8 cellular contexts compared by ENCODE assay signal in genomic region chr2:224952942-224953657, GRCh38.
DNase-seq lines count a peak whose midpoint lies in the region; ATAC-seq, FAIRE-seq and TF ChIP-seq lines count a peak whose summit lies in the region.

No MANE protein-coding gene starts in this region.

- 0 out of 2 replicates have a peak overlapping the region, but pooled peaks have one; percentile 6 for H3K27ac ChIP-seq in GM12878 (ENCODE audit: control insufficient read depth, insufficient read depth)

- H3K36me3 ChIP-seq in GM12878 (ENCODE audit: control insufficient read depth in 2 of 2, insufficient read depth in 2 of 2, low read length in 1 of 2) = no peaks in the 10 kb centered on the region

- intact Hi-C loops in GM12878 (cut with micrococcal nuclease; ENCODE audit: unreplicated experiment) = no loop called here

- in situ Hi-C loops in KBM-7 (cut with MboI; ENCODE audit: low pct_unique_long_range_greater_than_20kb, low sequenced_read_pairs) (no loop called here), GM12878 (cut with MboI) (no loop called here)

- H3K9me3 Mint-ChIP-seq in WTC11 = no peaks in the 10 kb centered on the region

- no peak overlapping the region for H3K4me3 ChIP-seq in GM12878

- FAIRE-seq in GM12878 (lab: Jason Lieb, UNC) = peak; percentile 47

- TF ChIP-seq POLR2A in GM12878 (IDR thresholded peaks at IDR 0.05; ENCODE audit: low read depth, low read length) = no peak

- DNase-seq in KBM-7 (peak; percentile 37), GM12878 (ENCODE audit: low read depth, low spot score) (no peak), NCI-H774 (lab: John Stamatoyannopoulos, UW) (no peak), WTC11 (ENCODE audit: low spot score) (no peak), NCI-H146 (lab: John Stamatoyannopoulos, UW) (no peak)
- no peak for DNase-seq in stimulated activated CD4-positive, alpha-beta T cell treated with anti-CD3 and anti-CD28 coated beads, Interleukin-12 subunit alpha, Interleukin-12 subunit beta, amount 100 ng/mL, for 4 hours

- no peaks in the 10 kb centered on the region for H3K36me3 Mint-ChIP-seq in WTC11

- no peaks in the 10 kb centered on the region for H3K9me3 ChIP-seq in GM12878 (replicated peaks; ENCODE audit: control insufficient read depth, insufficient read depth, low read length)

- ATAC-seq in GM18519 (IDR thresholded peaks at IDR 0.05; ENCODE audit: low FRiP score, unreplicated experiment) (peak; percentile 56), GM21619 (IDR thresholded peaks at IDR 0.05; ENCODE audit: unreplicated experiment) (peak; percentile 54), GM12878 (peak; percentile 74), WTC11 (no peak)

- no peak overlapping the region for H3K9ac ChIP-seq in GM12878 (ENCODE audit: control insufficient read depth, insufficient read depth, low read length)

- H3K27me3 Mint-ChIP-seq in WTC11 (ENCODE audit: low read depth) = no peaks in the 10 kb centered on the region

- no peak overlapping the region for H2AFZ ChIP-seq in GM12878 (ENCODE audit: control insufficient read depth, low read depth, low read length)

- CTCF ChIA-PET in GM12878 (lab: Yijun Ruan, JAX) (interaction anchor here (0.7 to 1.1 kb wide), 6 partner anchors 11 to 87 kb away, joined by 3 to 5 read pairs (median 4); no protein-coding TSS in a partner anchor), WTC11 (lab: Charles Lee) (no interaction called here)

- TF ChIP-seq RAD21 in GM12878 (IDR thresholded peaks at IDR 0.05; ENCODE audit: insufficient read depth, low read depth, low read length) = no peak

- POLR2A ChIA-PET in GM12878 (lab: Charles Lee) (interaction anchor here (0.8 to 1.2 kb wide), 2 partner anchors 15 kb away, joined by 3 to 5 read pairs; no protein-coding TSS in a partner anchor), WTC11 (lab: Charles Lee) (no interaction called here)

- TF ChIP-seq EP300 in GM12878 (IDR thresholded peaks at IDR 0.05; ENCODE audit: borderline replicate concordance in 1 of 2, control insufficient read depth in 1 of 2, low read depth in 2 of 2, low read length in 2 of 2) = no peak

- peaks cover 61% of the 10 kb centered on the region for H3K79me2 ChIP-seq in GM12878 (ENCODE audit: control insufficient read depth, insufficient read depth, low read length)

- H3K4me2 ChIP-seq in GM12878 (ENCODE audit: control insufficient read depth, insufficient read depth) = peak overlapping the region; percentile 70

- H4K20me1 ChIP-seq in GM12878 (ENCODE audit: control insufficient read depth, insufficient read depth) = no peaks in the 10 kb centered on the region

- no peaks in the 10 kb centered on the region for H3K27me3 ChIP-seq in GM12878 (replicated peaks in 1 of 2; ENCODE audit: control insufficient read depth in 2 of 2, insufficient read depth in 2 of 2, low read length in 1 of 2)

- peaks cover 74% of the 10 kb centered on the region for H3K4me1 ChIP-seq in GM12878 (ENCODE audit: control insufficient read depth, insufficient read depth, low read length)

- SMC1A ChIA-PET in GM12878 (lab: Charles Lee; ENCODE audit: uncharacterized antibody, unreplicated experiment) = interaction anchor here (0.5 to 23.4 kb wide), 6 partner anchors 18 to 1820 kb away, joined by 3 to 443 read pairs (median 4); no protein-coding TSS in a partner anchor

- no peak overlapping the region for H3K27ac Mint-ChIP-seq in WTC11

- peaks cover 10% of the 10 kb centered on the region for H3K4me1 Mint-ChIP-seq in WTC11

- no peak for TF ChIP-seq CTCF in GM12878 (IDR thresholded peaks at IDR 0.05 in 2 of 3, conservative IDR thresholded peaks at IDR 0.05 in 1 of 3; ENCODE audit: control insufficient read depth in 2 of 3, extremely low read depth in 1 of 3, insufficient read depth in 1 of 3, low read depth in 3 of 3, low read length in 3 of 3)
- no peak for TF ChIP-seq CTCF in WTC11 (IDR thresholded peaks at IDR 0.05)

- no TSS peak for BruUV-seq in GM12878 (replicated peaks; lab: Mats Ljungman, UMichigan)

- no peak overlapping the region for H3K4me3 Mint-ChIP-seq in WTC11

- WGBS in GM12878 (ENCODE audit: insufficient coverage, insufficient replicate concordance, low lambda C conversion rate, missing lambda C conversion rate) = 19% methylated on average over 6 of the region's 6 CpGs

- RAD21 ChIA-PET in GM12878 (lab: Charles Lee; ENCODE audit: unreplicated experiment) = interaction anchor here (1.0 to 2.8 kb wide), 6 partner anchors 9 to 87 kb away, joined by 3 to 20 read pairs (median 4); no protein-coding TSS in a partner anchor

TF ChIP-seq in GM12878, 131 proteins besides CTCF, POLR2A, EP300 and RAD21 (continues in another document):
- TF ChIP-seq IKZF2 (IDR thresholded peaks at IDR 0.05) (peak; percentile 19; a peak in 2 of 4 replicates), TARDBP (IDR thresholded peaks at IDR 0.05; ENCODE audit: borderline replicate concordance) (no peak), RUNX3 (IDR thresholded peaks at IDR 0.05; ENCODE audit: low read length) (peak; percentile 73), MAX (IDR thresholded peaks at IDR 0.05; ENCODE audit: low read depth, low read length) (no peak), PRDM15 (CRISPR knock-in tag; IDR thresholded peaks at IDR 0.05) (no peak), EGR1 (IDR thresholded peaks at IDR 0.05; ENCODE audit: borderline replicate concordance in 1 of 2, low read depth in 2 of 2, low read length in 2 of 2) (0 out of 3 replicates have a peak, but pooled peaks of 1 of the 2 experiments have one; percentile 23)

TF ChIP-seq in WTC11, 78 proteins besides CTCF, POLR2A, EP300 and RAD21:
- TF ChIP-seq HMGA2 (CRISPR knock-in tag; IDR thresholded peaks at IDR 0.05) (no peak), ZMAT4 (CRISPR knock-in tag; IDR thresholded peaks at IDR 0.05) (no peak), FOXP4 (CRISPR knock-in tag; IDR thresholded peaks at IDR 0.05) (no peak), KAT7 (CRISPR knock-in tag; IDR thresholded peaks at IDR 0.05; ENCODE audit: borderline replicate concordance) (no peak)
